1 cellular context compared by ENCODE assay signal in the genomic region with DNA sequence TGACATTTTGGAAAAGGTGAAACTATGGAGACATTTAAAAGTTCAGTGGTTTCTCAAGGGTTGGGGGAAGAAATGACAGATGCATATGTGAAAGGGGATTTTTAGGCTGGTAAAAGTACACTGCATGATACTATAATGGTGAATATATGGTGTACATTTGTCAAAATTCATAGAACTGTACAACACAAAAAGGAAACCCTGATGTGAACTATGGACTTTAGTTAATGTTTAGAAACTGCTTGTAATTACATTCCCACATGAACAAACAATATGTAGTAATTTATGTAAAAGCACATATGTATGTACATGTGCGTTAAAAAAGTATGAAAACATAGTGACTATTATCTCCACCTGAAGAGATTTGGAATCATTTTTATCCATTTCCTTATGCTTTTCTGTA.
TF ChIP-seq lines count a peak whose summit lies in the region.

No MANE protein-coding gene starts in this region.

TF ChIP-seq in HepG2, 621 proteins besides CTCF, POLR2A, EP300 and RAD21 (continued from another document):
- TF ChIP-seq, protein P1, sequence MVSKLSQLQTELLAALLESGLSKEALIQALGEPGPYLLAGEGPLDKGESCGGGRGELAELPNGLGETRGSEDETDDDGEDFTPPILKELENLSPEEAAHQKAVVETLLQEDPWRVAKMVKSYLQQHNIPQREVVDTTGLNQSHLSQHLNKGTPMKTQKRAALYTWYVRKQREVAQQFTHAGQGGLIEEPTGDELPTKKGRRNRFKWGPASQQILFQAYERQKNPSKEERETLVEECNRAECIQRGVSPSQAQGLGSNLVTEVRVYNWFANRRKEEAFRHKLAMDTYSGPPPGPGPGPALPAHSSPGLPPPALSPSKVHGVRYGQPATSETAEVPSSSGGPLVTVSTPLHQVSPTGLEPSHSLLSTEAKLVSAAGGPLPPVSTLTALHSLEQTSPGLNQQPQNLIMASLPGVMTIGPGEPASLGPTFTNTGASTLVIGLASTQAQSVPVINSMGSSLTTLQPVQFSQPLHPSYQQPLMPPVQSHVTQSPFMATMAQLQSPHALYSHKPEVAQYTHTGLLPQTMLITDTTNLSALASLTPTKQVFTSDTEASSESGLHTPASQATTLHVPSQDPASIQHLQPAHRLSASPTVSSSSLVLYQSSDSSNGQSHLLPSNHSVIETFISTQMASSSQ (IDR thresholded peaks at IDR 0.05; ENCODE audit: low read depth), result 0 out of 2 replicates have a peak, but pooled peaks have one; percentile 33
- TF ChIP-seq, protein P1 (CRISPR knock-in tag; IDR thresholded peaks at IDR 0.05; ENCODE audit: borderline replicate concordance), result peak; percentile 50; the same call in 1 of the 2 replicates
- TF ChIP-seq, protein P2, sequence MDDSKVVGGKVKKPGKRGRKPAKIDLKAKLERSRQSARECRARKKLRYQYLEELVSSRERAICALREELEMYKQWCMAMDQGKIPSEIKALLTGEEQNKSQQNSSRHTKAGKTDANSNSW (CRISPR knock-in tag; IDR thresholded peaks at IDR 0.05; ENCODE audit: borderline replicate concordance), result no peak
